In the genomic region with DNA sequence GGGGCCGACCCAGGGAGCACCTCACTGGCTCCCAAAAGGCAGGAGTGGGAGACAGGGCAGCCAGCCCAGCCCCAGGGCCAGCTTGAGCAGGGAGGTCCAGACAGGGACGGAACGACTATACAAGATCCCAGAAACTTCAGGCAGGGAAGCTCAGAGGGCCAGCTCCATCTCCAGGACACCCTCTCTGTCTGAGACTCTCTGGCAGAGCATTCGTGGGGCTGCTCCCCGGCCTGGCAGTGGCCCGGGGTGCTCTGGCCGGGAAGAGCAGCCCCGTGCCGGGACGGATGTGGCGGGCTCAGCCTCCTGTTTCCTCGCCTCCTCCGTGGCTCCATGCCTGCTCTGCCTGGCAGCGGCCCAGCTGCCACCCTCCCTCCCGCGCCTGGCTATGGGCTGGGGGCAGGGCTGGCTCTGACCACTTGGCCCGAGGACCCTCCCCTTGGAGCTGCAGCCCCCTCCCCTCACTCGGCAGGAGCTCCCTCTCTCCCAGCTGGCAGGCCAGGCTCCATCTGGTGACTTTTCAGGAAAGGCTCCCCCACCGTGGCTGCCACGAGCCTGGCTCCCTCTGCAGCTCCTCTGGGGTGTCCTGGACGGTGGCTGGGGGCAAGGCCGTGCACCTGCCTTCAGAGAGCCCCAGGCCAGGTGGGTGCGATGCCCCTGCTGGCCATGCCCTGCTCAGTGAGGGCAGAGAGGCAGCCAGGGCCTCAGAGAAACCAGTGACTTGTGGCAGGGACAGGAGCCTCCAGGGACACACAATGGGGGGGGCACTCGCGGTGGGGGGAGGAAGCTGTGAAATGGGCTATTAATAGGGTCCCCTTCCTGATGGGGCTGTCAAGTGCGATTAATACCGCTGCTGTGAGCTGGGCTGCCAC, we compare ENCODE assay signal across 1 cellular context.
TF ChIP-seq lines count a peak whose summit lies in the region.

No MANE protein-coding gene starts in this region.

TF ChIP-seq in A549, 52 proteins besides CTCF, POLR2A, EP300 and RAD21:
- TF ChIP-seq CHD2 (IDR thresholded peaks at IDR 0.05; ENCODE audit: low read length, partially characterized antibody), result no peak
- no peak for TF ChIP-seq CBX8 (IDR thresholded peaks at IDR 0.05)
- TF ChIP-seq GATA3 (IDR thresholded peaks at IDR 0.05; ENCODE audit: borderline replicate concordance), result no peak
- TF ChIP-seq, protein P1, sequence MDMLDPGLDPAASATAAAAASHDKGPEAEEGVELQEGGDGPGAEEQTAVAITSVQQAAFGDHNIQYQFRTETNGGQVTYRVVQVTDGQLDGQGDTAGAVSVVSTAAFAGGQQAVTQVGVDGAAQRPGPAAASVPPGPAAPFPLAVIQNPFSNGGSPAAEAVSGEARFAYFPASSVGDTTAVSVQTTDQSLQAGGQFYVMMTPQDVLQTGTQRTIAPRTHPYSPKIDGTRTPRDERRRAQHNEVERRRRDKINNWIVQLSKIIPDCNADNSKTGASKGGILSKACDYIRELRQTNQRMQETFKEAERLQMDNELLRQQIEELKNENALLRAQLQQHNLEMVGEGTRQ (IDR thresholded peaks at IDR 0.05), result no peak
- TF ChIP-seq ZC3H11A (IDR thresholded peaks at IDR 0.05), result no peak
- TF ChIP-seq ZNF302 (CRISPR knock-in tag; IDR thresholded peaks at IDR 0.05), result no peak
- TF ChIP-seq, protein P2, sequence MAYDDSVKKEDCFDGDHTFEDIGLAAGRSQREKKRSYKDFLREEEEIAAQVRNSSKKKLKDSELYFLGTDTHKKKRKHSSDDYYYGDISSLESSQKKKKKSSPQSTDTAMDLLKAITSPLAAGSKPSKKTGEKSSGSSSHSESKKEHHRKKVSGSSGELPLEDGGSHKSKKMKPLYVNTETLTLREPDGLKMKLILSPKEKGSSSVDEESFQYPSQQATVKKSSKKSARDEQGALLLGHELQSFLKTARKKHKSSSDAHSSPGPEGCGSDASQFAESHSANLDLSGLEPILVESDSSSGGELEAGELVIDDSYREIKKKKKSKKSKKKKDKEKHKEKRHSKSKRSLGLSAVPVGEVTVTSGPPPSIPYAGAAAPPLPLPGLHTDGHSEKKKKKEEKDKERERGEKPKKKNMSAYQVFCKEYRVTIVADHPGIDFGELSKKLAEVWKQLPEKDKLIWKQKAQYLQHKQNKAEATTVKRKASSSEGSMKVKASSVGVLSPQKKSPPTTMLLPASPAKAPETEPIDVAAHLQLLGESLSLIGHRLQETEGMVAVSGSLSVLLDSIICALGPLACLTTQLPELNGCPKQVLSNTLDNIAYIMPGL (CRISPR knock-in tag; IDR thresholded peaks at IDR 0.05; ENCODE audit: borderline replicate concordance), result no peak
- no peak for TF ChIP-seq JUN (IDR thresholded peaks at IDR 0.05)
- TF ChIP-seq ZFP36 (IDR thresholded peaks at IDR 0.05; ENCODE audit: borderline replicate concordance, partially characterized antibody), result no peak
- no peak for TF ChIP-seq TP53 (CRISPR knock-in tag; IDR thresholded peaks at IDR 0.05)
- no peak for TF ChIP-seq RARB (CRISPR knock-in tag; IDR thresholded peaks at IDR 0.05)
- TF ChIP-seq MAZ (IDR thresholded peaks at IDR 0.05; ENCODE audit: borderline replicate concordance, low read depth, low read length), result no peak
- TF ChIP-seq HOXA7 (CRISPR knock-in tag; IDR thresholded peaks at IDR 0.05), result no peak
- TF ChIP-seq SMC3 (IDR thresholded peaks at IDR 0.05), result no peak
- no peak for TF ChIP-seq FOSB (CRISPR knock-in tag; IDR thresholded peaks at IDR 0.05)
- TF ChIP-seq, protein P3, sequence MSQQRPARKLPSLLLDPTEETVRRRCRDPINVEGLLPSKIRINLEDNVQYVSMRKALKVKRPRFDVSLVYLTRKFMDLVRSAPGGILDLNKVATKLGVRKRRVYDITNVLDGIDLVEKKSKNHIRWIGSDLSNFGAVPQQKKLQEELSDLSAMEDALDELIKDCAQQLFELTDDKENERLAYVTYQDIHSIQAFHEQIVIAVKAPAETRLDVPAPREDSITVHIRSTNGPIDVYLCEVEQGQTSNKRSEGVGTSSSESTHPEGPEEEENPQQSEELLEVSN (IDR thresholded peaks at IDR 0.05; ENCODE audit: borderline replicate concordance, low read depth), result no peak
- TF ChIP-seq, protein P4, sequence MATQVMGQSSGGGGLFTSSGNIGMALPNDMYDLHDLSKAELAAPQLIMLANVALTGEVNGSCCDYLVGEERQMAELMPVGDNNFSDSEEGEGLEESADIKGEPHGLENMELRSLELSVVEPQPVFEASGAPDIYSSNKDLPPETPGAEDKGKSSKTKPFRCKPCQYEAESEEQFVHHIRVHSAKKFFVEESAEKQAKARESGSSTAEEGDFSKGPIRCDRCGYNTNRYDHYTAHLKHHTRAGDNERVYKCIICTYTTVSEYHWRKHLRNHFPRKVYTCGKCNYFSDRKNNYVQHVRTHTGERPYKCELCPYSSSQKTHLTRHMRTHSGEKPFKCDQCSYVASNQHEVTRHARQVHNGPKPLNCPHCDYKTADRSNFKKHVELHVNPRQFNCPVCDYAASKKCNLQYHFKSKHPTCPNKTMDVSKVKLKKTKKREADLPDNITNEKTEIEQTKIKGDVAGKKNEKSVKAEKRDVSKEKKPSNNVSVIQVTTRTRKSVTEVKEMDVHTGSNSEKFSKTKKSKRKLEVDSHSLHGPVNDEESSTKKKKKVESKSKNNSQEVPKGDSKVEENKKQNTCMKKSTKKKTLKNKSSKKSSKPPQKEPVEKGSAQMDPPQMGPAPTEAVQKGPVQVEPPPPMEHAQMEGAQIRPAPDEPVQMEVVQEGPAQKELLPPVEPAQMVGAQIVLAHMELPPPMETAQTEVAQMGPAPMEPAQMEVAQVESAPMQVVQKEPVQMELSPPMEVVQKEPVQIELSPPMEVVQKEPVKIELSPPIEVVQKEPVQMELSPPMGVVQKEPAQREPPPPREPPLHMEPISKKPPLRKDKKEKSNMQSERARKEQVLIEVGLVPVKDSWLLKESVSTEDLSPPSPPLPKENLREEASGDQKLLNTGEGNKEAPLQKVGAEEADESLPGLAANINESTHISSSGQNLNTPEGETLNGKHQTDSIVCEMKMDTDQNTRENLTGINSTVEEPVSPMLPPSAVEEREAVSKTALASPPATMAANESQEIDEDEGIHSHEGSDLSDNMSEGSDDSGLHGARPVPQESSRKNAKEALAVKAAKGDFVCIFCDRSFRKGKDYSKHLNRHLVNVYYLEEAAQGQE (IDR thresholded peaks at IDR 0.05), result no peak
- no peak for TF ChIP-seq NR3C1 (IDR thresholded peaks at IDR 0.05)
